In the genomic region with DNA sequence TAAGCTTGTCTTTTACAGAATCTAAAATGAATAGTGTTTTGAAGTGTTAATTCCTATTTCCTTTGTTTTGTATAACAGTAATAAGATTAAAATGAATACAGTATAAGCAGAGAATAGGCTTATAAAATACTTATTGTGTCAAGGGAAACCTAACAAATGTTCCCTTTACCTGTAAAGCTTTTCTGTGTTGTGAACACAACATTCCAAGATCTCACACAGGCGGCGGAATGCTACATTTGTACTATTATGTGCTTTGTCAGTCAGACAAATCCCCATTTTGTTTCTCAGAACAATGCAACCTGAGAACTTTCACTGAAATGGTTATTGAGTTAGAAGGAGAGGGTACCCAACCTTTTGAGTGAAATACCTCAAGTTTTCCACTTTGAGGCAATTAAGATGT, we compare ENCODE assay signal across 1 cellular context.
TF ChIP-seq lines count a peak whose summit lies in the region.

No MANE protein-coding gene starts in this region.

TF ChIP-seq in WTC11, 78 proteins besides CTCF, POLR2A, EP300 and RAD21:
- TF ChIP-seq, protein P1, sequence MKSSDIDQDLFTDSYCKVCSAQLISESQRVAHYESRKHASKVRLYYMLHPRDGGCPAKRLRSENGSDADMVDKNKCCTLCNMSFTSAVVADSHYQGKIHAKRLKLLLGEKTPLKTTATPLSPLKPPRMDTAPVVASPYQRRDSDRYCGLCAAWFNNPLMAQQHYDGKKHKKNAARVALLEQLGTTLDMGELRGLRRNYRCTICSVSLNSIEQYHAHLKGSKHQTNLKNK (CRISPR knock-in tag; IDR thresholded peaks at IDR 0.05), result no peak
- TF ChIP-seq, protein P2, sequence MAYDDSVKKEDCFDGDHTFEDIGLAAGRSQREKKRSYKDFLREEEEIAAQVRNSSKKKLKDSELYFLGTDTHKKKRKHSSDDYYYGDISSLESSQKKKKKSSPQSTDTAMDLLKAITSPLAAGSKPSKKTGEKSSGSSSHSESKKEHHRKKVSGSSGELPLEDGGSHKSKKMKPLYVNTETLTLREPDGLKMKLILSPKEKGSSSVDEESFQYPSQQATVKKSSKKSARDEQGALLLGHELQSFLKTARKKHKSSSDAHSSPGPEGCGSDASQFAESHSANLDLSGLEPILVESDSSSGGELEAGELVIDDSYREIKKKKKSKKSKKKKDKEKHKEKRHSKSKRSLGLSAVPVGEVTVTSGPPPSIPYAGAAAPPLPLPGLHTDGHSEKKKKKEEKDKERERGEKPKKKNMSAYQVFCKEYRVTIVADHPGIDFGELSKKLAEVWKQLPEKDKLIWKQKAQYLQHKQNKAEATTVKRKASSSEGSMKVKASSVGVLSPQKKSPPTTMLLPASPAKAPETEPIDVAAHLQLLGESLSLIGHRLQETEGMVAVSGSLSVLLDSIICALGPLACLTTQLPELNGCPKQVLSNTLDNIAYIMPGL (CRISPR knock-in tag; IDR thresholded peaks at IDR 0.05), result no peak
- no peak for TF ChIP-seq MXD4 (CRISPR knock-in tag; IDR thresholded peaks at IDR 0.05; ENCODE audit: borderline replicate concordance)
- TF ChIP-seq, protein P3, sequence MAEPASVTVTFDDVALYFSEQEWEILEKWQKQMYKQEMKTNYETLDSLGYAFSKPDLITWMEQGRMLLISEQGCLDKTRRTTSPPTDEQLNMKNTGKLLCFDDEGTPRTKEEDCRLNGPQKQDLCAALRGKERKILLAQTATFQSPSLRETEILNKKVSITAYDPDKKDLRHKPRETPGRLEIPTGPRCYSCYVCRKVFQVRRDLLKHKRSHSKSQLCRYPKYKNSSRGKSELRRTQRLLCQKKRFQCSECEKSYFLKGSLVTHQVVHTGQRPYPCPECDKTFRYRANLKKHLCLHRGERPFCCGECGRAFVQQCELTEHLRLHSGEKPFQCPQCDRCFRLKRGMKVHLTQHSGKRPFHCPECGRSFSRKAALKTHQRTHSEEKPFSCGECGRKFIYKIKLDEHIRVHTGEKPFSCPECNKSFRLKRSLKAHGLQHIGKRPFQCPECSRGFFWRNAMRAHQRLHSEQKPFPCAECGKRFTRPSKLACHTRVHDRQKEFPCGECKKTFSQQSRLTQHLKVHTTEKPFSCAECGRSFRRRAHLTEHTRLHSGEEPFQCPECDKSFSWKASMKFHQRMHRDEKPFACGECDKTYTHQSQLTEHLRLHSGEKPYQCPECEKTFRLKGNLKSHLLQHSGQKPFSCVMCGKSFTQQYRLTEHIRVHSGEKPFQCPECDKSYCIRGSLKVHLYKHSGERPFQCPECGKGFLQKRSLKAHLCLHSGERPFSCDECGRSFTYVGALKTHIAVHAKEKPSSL (CRISPR knock-in tag; conservative IDR thresholded peaks at IDR 0.05), result no peak
- TF ChIP-seq, protein P4, sequence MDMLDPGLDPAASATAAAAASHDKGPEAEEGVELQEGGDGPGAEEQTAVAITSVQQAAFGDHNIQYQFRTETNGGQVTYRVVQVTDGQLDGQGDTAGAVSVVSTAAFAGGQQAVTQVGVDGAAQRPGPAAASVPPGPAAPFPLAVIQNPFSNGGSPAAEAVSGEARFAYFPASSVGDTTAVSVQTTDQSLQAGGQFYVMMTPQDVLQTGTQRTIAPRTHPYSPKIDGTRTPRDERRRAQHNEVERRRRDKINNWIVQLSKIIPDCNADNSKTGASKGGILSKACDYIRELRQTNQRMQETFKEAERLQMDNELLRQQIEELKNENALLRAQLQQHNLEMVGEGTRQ (CRISPR knock-in tag; IDR thresholded peaks at IDR 0.05), result no peak
- no peak for TF ChIP-seq ZNF396 (CRISPR knock-in tag; IDR thresholded peaks at IDR 0.05; ENCODE audit: borderline replicate concordance)
- no peak for TF ChIP-seq ELF4 (CRISPR knock-in tag; IDR thresholded peaks at IDR 0.05; ENCODE audit: low read depth)
- TF ChIP-seq GTF2I (CRISPR knock-in tag; conservative IDR thresholded peaks at IDR 0.05), result no peak
- TF ChIP-seq, protein P5, sequence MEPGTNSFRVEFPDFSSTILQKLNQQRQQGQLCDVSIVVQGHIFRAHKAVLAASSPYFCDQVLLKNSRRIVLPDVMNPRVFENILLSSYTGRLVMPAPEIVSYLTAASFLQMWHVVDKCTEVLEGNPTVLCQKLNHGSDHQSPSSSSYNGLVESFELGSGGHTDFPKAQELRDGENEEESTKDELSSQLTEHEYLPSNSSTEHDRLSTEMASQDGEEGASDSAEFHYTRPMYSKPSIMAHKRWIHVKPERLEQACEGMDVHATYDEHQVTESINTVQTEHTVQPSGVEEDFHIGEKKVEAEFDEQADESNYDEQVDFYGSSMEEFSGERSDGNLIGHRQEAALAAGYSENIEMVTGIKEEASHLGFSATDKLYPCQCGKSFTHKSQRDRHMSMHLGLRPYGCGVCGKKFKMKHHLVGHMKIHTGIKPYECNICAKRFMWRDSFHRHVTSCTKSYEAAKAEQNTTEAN (CRISPR knock-in tag; IDR thresholded peaks at IDR 0.05), result no peak
